22 cellular contexts compared by ENCODE assay signal in genomic region chr3:195820186-195820585, GRCh38. TPM values are rescaled to one million over a fixed set of nuclear protein-coding genes. Genes with fewer than 3 reads are reported as not detected.
DNase-seq lines count a peak whose midpoint lies in the region; ATAC-seq, FAIRE-seq and TF ChIP-seq lines count a peak whose summit lies in the region.
"Had no signal": no experiment of that assay in that cellular context is flagged by ENCODE, and none has a peak within 500 bp of the region (broad histone marks: within the 10 kb centered on the region; RNA-seq: fewer than 3 reads in every experiment).

No MANE protein-coding gene starts in this region.

- no peak overlapping the region for H3K4ac ChIP-seq in mesenchymal stem cell (ENCODE audit: low read depth in 1 of 2, low read length in 2 of 2)

- H3K18ac ChIP-seq in mesenchymal stem cell (ENCODE audit: low read depth in 1 of 2, low read length in 2 of 2) = no peak overlapping the region

- no peak overlapping the region for H3K27ac ChIP-seq in mesenchymal stem cell (ENCODE audit: low read length, poor library complexity, severe bottlenecking)
- H3K27ac ChIP-seq: 22Rv1, KMS-11, SJCRH30 had no signal

- H4K8ac ChIP-seq in mesenchymal stem cell (ENCODE audit: low read length) = no peak overlapping the region

- H4K91ac ChIP-seq in mesenchymal stem cell (ENCODE audit: low read length) = peak overlapping the region; percentile 59

- H2BK12ac ChIP-seq in mesenchymal stem cell (ENCODE audit: low read length in 2 of 2) = no peak overlapping the region

- H2AFZ ChIP-seq in mesenchymal stem cell (ENCODE audit: low read depth, low read length) = no peak overlapping the region

- no peak overlapping the region for H2BK15ac ChIP-seq in mesenchymal stem cell (ENCODE audit: low read depth, poor library complexity, severe bottlenecking)

- H2BK5ac ChIP-seq in mesenchymal stem cell (ENCODE audit: low read depth, low read length, poor library complexity, severe bottlenecking) = no peak overlapping the region

- no peak overlapping the region for H3K9ac ChIP-seq in mesenchymal stem cell (ENCODE audit: low read length)
- H3K9ac ChIP-seq: KMS-11 had no signal

- no peak overlapping the region for H2AK5ac ChIP-seq in mesenchymal stem cell (ENCODE audit: low read length, severe bottlenecking)

- H2BK120ac ChIP-seq in mesenchymal stem cell (ENCODE audit: low read depth, low read length) = no peak overlapping the region

- no peaks in the 10 kb centered on the region for H3K9me3 Mint-ChIP-seq in activated naive CD4-positive, alpha-beta T cell treated with anti-CD3 and anti-CD28 coated beads, Interleukin-2, amount 50 U/mL, for 72 hours

- H3K36me3 Mint-ChIP-seq in activated naive CD4-positive, alpha-beta T cell treated with anti-CD3 and anti-CD28 coated beads, Interleukin-2, amount 50 U/mL, for 72 hours = no peaks in the 10 kb centered on the region
- H3K36me3 Mint-ChIP-seq: CD14-positive monocyte had no signal

- peaks cover 2% of the 10 kb centered on the region for H3K27me3 ChIP-seq in bronchial epithelial cell (ENCODE audit: control insufficient read depth, insufficient read depth, low read length)
- H3K27me3 ChIP-seq in mesenchymal stem cell (ENCODE audit: control insufficient read depth in 1 of 2, insufficient read depth in 1 of 2, low read length in 2 of 2) = peaks cover 14 to 53% of the 10 kb centered on the region in 2 experiments
- H3K27me3 ChIP-seq: SJCRH30 had no signal

- DNase-seq in Right ventricle myocardium superior (peak; percentile 8), cardiac septum (ENCODE audit: low spot score) (no peak), bronchial epithelial cell (ENCODE audit: low read depth) (no peak), mesenchymal stem cell (no peak), DMS153 (lab: John Stamatoyannopoulos, UW) (no peak)
- DNase-seq in activated naive CD4-positive, alpha-beta T cell treated with anti-CD3 and anti-CD28 coated beads, Interleukin-2, amount 50 U/mL, for 72 hours (ENCODE audit: low spot score in 2 of 2) = no peak
- DNase-seq: DMS53, H7, MM.1S, NCI-H2029 treated with DMSO at 0.1 percent for 48 hours, NCI-H526 treated with DMSO at 0.1 percent for 48 hours, SJCRH30 had no signal

- H3K9me3 ChIP-seq in mesenchymal stem cell (ENCODE audit: control insufficient read depth, low read length) = no peaks in the 10 kb centered on the region
- H3K9me3 ChIP-seq: SJCRH30 had no signal

- peak; percentile 23 for FAIRE-seq in bronchial epithelial cell (lab: Jason Lieb, UNC)
- FAIRE-seq: D721Med, GM18507, RCC 7860 had no signal

- H3K79me1 ChIP-seq in mesenchymal stem cell (replicated peaks; ENCODE audit: low read length, poor library complexity, severe bottlenecking) = no peaks in the 10 kb centered on the region

- H3K36me3 ChIP-seq in bronchial epithelial cell (ENCODE audit: control insufficient read depth, insufficient read depth, low read length) (no peaks in the 10 kb centered on the region), mesenchymal stem cell (ENCODE audit: control insufficient read depth in 1 of 2, insufficient read depth in 2 of 2, low read depth in 1 of 2, low read length in 2 of 2) (no peaks in the 10 kb centered on the region)
- H3K36me3 ChIP-seq: SJCRH30 had no signal

- H3K4me2 ChIP-seq in mesenchymal stem cell (ENCODE audit: low read length, poor library complexity, severe bottlenecking) = no peak overlapping the region
- H3K4me2 ChIP-seq: KMS-11 had no signal

- peak overlapping the region in 1 of 2 experiments; percentile 74 for H3K14ac ChIP-seq in mesenchymal stem cell (ENCODE audit: low read length in 2 of 2)

- WGBS in mesenchymal stem cell = 87% methylated on average over 8 of the region's 8 CpGs

- TF ChIP-seq CTCF in bronchial epithelial cell (IDR thresholded peaks at IDR 0.05; ENCODE audit: insufficient read depth, low read length, severe bottlenecking) = no peak

- no peak overlapping the region for H3K27ac Mint-ChIP-seq in activated naive CD4-positive, alpha-beta T cell treated with anti-CD3 and anti-CD28 coated beads, Interleukin-2, amount 50 U/mL, for 72 hours
- H3K27ac Mint-ChIP-seq: B cell, CD14-positive monocyte had no signal

- no peak for ATAC-seq in Right ventricle myocardium superior (ENCODE audit: poor library complexity)
- ATAC-seq in activated naive CD4-positive, alpha-beta T cell treated with anti-CD3 and anti-CD28 coated beads, Interleukin-2, amount 50 U/mL, for 72 hours = no peak
- no peak for ATAC-seq in HG02885 (IDR thresholded peaks at IDR 0.05; ENCODE audit: poor library complexity, unreplicated experiment)

- no peak overlapping the region for H3K4me3 ChIP-seq in bronchial epithelial cell (ENCODE audit: low read depth, low read length)
- H3K4me3 ChIP-seq in mesenchymal stem cell (ENCODE audit: insufficient read depth in 1 of 2, low read depth in 1 of 2, low read length in 2 of 2) = no peak overlapping the region
- H3K4me3 ChIP-seq: SJCRH30 had no signal

- H3K4me1 ChIP-seq in mesenchymal stem cell (ENCODE audit: control insufficient read depth, insufficient read depth, low read depth, low read length) = peaks cover 9% of the 10 kb centered on the region

- H3K23ac ChIP-seq in mesenchymal stem cell (ENCODE audit: low read length in 2 of 2) = no peak overlapping the region

- intact Hi-C loops in Right ventricle myocardium superior (cut with DNase I) (no loop called here), cardiac septum (cut with DNase I) (no loop called here)

RNA-seq across cellular contexts. Expression of gene MUC4, which starts 8.5 kb away (rescaled TPM):
- total RNA-seq in Right ventricle myocardium superior = not detected
- total RNA-seq in cardiac septum = 0.03 TPM
- 0.26 and 1.0 TPM in 2 replicates for total RNA-seq in bronchial epithelial cell
- not detected for polyA plus RNA-seq in mesenchymal stem cell (2013, experiment 1 of 2)
- not detected for polyA plus RNA-seq in mesenchymal stem cell (2013, experiment 2 of 2)
- under 1 TPM; 0.32 to 0.41 TPM for total RNA-seq in activated naive CD4-positive, alpha-beta T cell treated with anti-CD3 and anti-CD28 coated beads, Interleukin-2, amount 50 U/mL, for 72 hours
- total RNA-seq: Daoy, NCI-H460 had no signal
- polyA plus RNA-seq: CD14-positive monocyte had no signal
